In the genomic region with DNA sequence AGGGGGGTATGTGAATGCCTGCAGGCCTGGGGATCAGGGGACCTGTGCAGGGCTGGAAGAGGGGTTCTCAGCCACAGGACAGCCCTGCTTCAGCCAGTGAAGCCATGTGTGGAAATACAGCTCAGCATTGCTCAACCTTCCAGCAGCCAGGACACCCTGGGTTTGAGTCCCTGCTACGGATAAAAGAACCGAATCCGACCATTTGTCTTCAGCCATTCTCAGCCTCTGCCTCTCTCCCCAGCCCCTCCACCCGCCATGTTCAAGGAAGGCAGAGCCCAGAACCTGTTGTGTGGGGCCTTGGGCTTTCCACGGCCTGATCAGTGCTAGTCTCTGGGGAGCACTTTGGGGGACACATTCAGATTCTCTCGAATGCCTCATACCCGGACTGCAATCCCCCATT, we compare ENCODE assay signal across 7 cellular contexts.
DNase-seq lines count a peak whose midpoint lies in the region; ATAC-seq and TF ChIP-seq lines count a peak whose summit lies in the region.
"Not testable (repeated sequence)": the region's sequence is repeated elsewhere in the genome, so short reads cannot be mapped to it uniquely, and the experiment has no call there.

No MANE protein-coding gene starts in this region.

- DNase-seq in G401 (ENCODE audit: low spot score) (peak; percentile 42), RWPE2 (ENCODE audit: low spot score) (peak; percentile 57), coronary artery (ENCODE audit: low spot score) (peak; percentile 22), right atrium auricular region (ENCODE audit: low spot score) (peak; percentile 18), transverse colon (peak; percentile 1)
- not testable (repeated sequence) for DNase-seq in memory B cell (ENCODE audit: low spot score in 2 of 2)

- not testable (repeated sequence) for H3K4me1 ChIP-seq in RWPE2 (ENCODE audit: insufficient read depth, poor library complexity, severe bottlenecking); right atrium auricular region; transverse colon

- peaks cover 53% of the 10 kb centered on the region for H3K4me1 Mint-ChIP-seq in brain
- peaks cover 22% of the 10 kb centered on the region for H3K4me1 Mint-ChIP-seq in memory B cell

- not testable (repeated sequence) for H3K9me3 ChIP-seq in RWPE2 (ENCODE audit: severe bottlenecking); right atrium auricular region; transverse colon

- not testable (repeated sequence) for H3K9me3 Mint-ChIP-seq in brain, memory B cell

- H3K36me3 Mint-ChIP-seq in brain, memory B cell: not testable (repeated sequence)

- TF ChIP-seq EP300 in transverse colon (IDR thresholded peaks at IDR 0.05; ENCODE audit: low read depth) = not testable (repeated sequence)

- TF ChIP-seq POLR2A in transverse colon (IDR thresholded peaks at IDR 0.05) = not testable (repeated sequence)

- not testable (repeated sequence) for H3K4me3 Mint-ChIP-seq in brain, memory B cell

- not testable (repeated sequence) for H3K36me3 ChIP-seq in RWPE2 (ENCODE audit: low read depth); right atrium auricular region; transverse colon

- 36 to 67% methylated on average over 3 to 7 of the region's 7 CpGs for WGBS in transverse colon (ENCODE audit: low coverage in 1 of 2), 2 donors

- peaks cover 24% of the 10 kb centered on the region for H3K27me3 Mint-ChIP-seq in brain
- H3K27me3 Mint-ChIP-seq in memory B cell = peaks cover 16% of the 10 kb centered on the region

- TF ChIP-seq CTCF in RWPE2 (IDR thresholded peaks at IDR 0.05; ENCODE audit: poor library complexity, severe bottlenecking); brain (conservative IDR thresholded peaks at IDR 0.05); coronary artery (IDR thresholded peaks at IDR 0.05); right atrium auricular region (IDR thresholded peaks at IDR 0.05); transverse colon (IDR thresholded peaks at IDR 0.05): not testable (repeated sequence)

- in situ Hi-C loops in G401 (cut with HindIII; ENCODE audit: low sequenced_read_pairs); transverse colon (cut with MboI; ENCODE audit: low pct_ligation_motif_present in 1 of 4, low pct_unique_long_range_greater_than_20kb in 1 of 4, low sequenced_read_pairs in 3 of 4): not testable (repeated sequence)

- not testable (repeated sequence) for H3K4me3 ChIP-seq in RWPE2 (ENCODE audit: severe bottlenecking); coronary artery; right atrium auricular region; transverse colon

- intact Hi-C loops in transverse colon (cut with DNase I; ENCODE audit: low total_unique reads) = not testable (repeated sequence)

- peak overlapping the region in 3 of 5 experiments; percentile 31 to 92 (median 67) for H3K27ac Mint-ChIP-seq in brain
- H3K27ac Mint-ChIP-seq in memory B cell = peak overlapping the region; percentile 35

- ATAC-seq in RWPE2 (ENCODE audit: low read depth); memory B cell (ENCODE audit: low read depth): not testable (repeated sequence)

- not testable (repeated sequence) for H3K27me3 ChIP-seq in RWPE2 (ENCODE audit: insufficient read depth, poor library complexity, severe bottlenecking); right atrium auricular region; transverse colon

- H3K27ac ChIP-seq in RWPE2 (ENCODE audit: poor library complexity, severe bottlenecking); coronary artery; right atrium auricular region; transverse colon: not testable (repeated sequence)
